Comparison of ENCODE assay signal across 31 cellular contexts in the genomic region with DNA sequence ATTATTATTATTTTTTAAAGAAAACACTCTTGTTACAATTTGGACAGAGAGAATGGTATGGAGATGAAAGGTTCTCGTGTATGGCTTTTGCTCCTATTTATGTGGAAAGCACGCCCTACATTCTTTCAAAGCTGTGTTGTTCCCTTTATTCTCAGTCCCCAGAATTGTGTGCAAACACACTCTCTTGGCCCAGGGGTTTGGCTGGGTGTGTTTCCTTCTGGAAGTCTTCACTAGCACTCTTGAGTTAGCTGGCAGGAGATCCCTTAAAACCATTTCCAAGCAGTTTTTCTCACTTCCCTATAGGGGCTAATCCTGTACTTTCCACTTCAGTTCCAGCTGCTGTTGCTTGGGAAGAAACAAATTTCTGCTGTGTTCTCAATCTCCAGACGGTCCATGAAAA. TPM values are rescaled to one million over a fixed set of nuclear protein-coding genes. Genes with fewer than 3 reads are reported as not detected.
DNase-seq lines count a peak whose midpoint lies in the region; ATAC-seq and TF ChIP-seq lines count a peak whose summit lies in the region.
"Had no signal": no experiment of that assay in that cellular context is flagged by ENCODE, and none has a peak within 500 bp of the region (broad histone marks: within the 10 kb centered on the region; RNA-seq: fewer than 3 reads in every experiment).

No MANE protein-coding gene starts in this region.

- H3K4me1 ChIP-seq in adipocyte (ENCODE audit: control insufficient read depth, insufficient read depth, low read length) (peaks cover 59% of the 10 kb centered on the region), gastroesophageal sphincter (peaks cover 2 to 89% (median 4%) of the 10 kb centered on the region in 3 donors), thoracic aorta (ENCODE audit: control insufficient read depth in 1 of 2, low read depth in 2 of 2) (peaks cover 8 to 76% of the 10 kb centered on the region in 2 donors)
- H3K4me1 ChIP-seq: testis had no signal

- TF ChIP-seq EP300 in gastroesophageal sphincter (IDR thresholded peaks at IDR 0.05): no peak

- H3K36me3 Mint-ChIP-seq in osteocyte (ENCODE audit: unreplicated experiment): peaks cover 33% of the 10 kb centered on the region
- H3K36me3 Mint-ChIP-seq: naive B cell; stimulated activated memory B cell treated with anti-CD40 and anti-IgM and Interleukin-4, amounts not matched to agents 10 μg/mL and 1 μg/mL and 100 μg/mL, for 72 hours had no signal

- H3K9me3 ChIP-seq in adipocyte (ENCODE audit: control insufficient read depth, low read length): no peaks in the 10 kb centered on the region
- no peaks in the 10 kb centered on the region for H3K9me3 ChIP-seq in gastroesophageal sphincter
- no peaks in the 10 kb centered on the region for H3K9me3 ChIP-seq in thoracic aorta
- H3K9me3 ChIP-seq: neutrophil, SK-N-SH, testis had no signal

- H3K27me3 ChIP-seq in adipocyte (replicated peaks; ENCODE audit: control insufficient read depth, insufficient read depth, low read length) (no peaks in the 10 kb centered on the region), gastroesophageal sphincter (no peaks in the 10 kb centered on the region), thoracic aorta (replicated peaks; ENCODE audit: insufficient read depth) (no peaks in the 10 kb centered on the region)
- H3K27me3 ChIP-seq: neutrophil, testis had no signal

- H3K27ac ChIP-seq in gastroesophageal sphincter (peak overlapping the region; percentile 83 to 99 (median 94)), thoracic aorta (peak overlapping the region; percentile 67 to 69)
- H3K27ac ChIP-seq: neutrophil, skin epidermis, testis had no signal

- peaks cover 79% of the 10 kb centered on the region for H3K4me1 Mint-ChIP-seq in osteocyte (ENCODE audit: unreplicated experiment)
- H3K4me1 Mint-ChIP-seq: B cell; endodermal cell; GM23338; naive B cell; stimulated activated memory B cell treated with anti-CD40 and anti-IgM and Interleukin-4, amounts not matched to agents 10 μg/mL and 1 μg/mL and 100 μg/mL, for 72 hours had no signal

- H3K36me3 ChIP-seq in adipocyte (ENCODE audit: control insufficient read depth, insufficient read depth, low read length, severe bottlenecking): peaks cover 11% of the 10 kb centered on the region
- H3K36me3 ChIP-seq in gastroesophageal sphincter: no peaks in the 10 kb centered on the region
- H3K36me3 ChIP-seq in thoracic aorta: no peaks in the 10 kb centered on the region
- H3K36me3 ChIP-seq: neutrophil had no signal

- TF ChIP-seq CTCF in gastroesophageal sphincter (IDR thresholded peaks at IDR 0.05) (no peak), osteocyte (IDR thresholded peaks at IDR 0.05) (no peak), thoracic aorta (IDR thresholded peaks at IDR 0.05) (no peak)

- no peak for TF ChIP-seq POLR2A in gastroesophageal sphincter (IDR thresholded peaks at IDR 0.05)

- H3K9ac ChIP-seq in adipocyte (ENCODE audit: low read length): peak overlapping the region; percentile 67
- H3K9ac ChIP-seq: SK-N-SH had no signal

- peaks cover 6% of the 10 kb centered on the region for H3K9me3 Mint-ChIP-seq in osteocyte (ENCODE audit: unreplicated experiment)
- H3K9me3 Mint-ChIP-seq: activated T-cell treated with anti-CD3 and anti-CD28 coated beads, Interleukin-2, amount 50 U/mL, for 72 hours; CD4-positive, alpha-beta memory T cell; dendritic cell treated with granulocyte-macrophage colony-stimulating factor and Interleukin-4, amounts not matched to agents 40 ng/mL and 50 ng/mL, for 4 days; GM23338; naive B cell; stimulated activated memory B cell treated with anti-CD40 and anti-IgM and Interleukin-4, amounts not matched to agents 10 μg/mL and 1 μg/mL and 100 μg/mL, for 72 hours had no signal

- H3K4me3 Mint-ChIP-seq in osteocyte (ENCODE audit: unreplicated experiment): no peak overlapping the region
- H3K4me3 Mint-ChIP-seq: activated T-cell treated with anti-CD3 and anti-CD28 coated beads, Interleukin-2, amount 50 U/mL, for 72 hours; B cell; CD4-positive, alpha-beta memory T cell; dendritic cell treated with granulocyte-macrophage colony-stimulating factor and Interleukin-4, amounts not matched to agents 40 ng/mL and 50 ng/mL, for 4 days; endodermal cell; GM23338; naive B cell; stimulated activated memory B cell treated with anti-CD40 and anti-IgM and Interleukin-4, amounts not matched to agents 10 μg/mL and 1 μg/mL and 100 μg/mL, for 72 hours had no signal

- DNase-seq in adipocyte (ENCODE audit: low read depth) (no peak), osteocyte (ENCODE audit: extremely low spot score, unreplicated experiment) (no peak), thoracic aorta (ENCODE audit: low spot score) (no peak), NCI-H2029 (lab: John Stamatoyannopoulos, UW) (no peak), foreskin melanocyte (no peak), retina (no peak)
- DNase-seq: ACHN; activated CD4-positive, CD25-positive, alpha-beta regulatory T cell; activated T-cell treated with anti-CD3 and anti-CD28 coated beads, Interleukin-2, amount 50 U/mL, for 72 hours; CD4-positive, alpha-beta memory T cell; central memory CD4-positive, alpha-beta T cell; endodermal cell; KBM-7; naive B cell; NCI-H1092; NCI-H187; NCI-H2171 treated with DMSO at 0.1 percent for 48 hours; NCI-H510A treated with DMSO at 0.1 percent for 48 hours; NK-92 treated with Interleukin-12 subunit alpha and Interleukin-12 subunit beta, amount 100 ng/mL, for 24 hours; PC-3; SK-N-SH; testis had no signal

- H3K27me3 Mint-ChIP-seq in osteocyte (ENCODE audit: unreplicated experiment): no peaks in the 10 kb centered on the region
- H3K27me3 Mint-ChIP-seq: B cell; CD4-positive, alpha-beta memory T cell; dendritic cell treated with granulocyte-macrophage colony-stimulating factor and Interleukin-4, amounts not matched to agents 40 ng/mL and 50 ng/mL, for 4 days; progenitor cell of endocrine pancreas; stimulated activated memory B cell treated with anti-CD40 and anti-IgM and Interleukin-4, amounts not matched to agents 10 μg/mL and 1 μg/mL and 100 μg/mL, for 72 hours had no signal

- WGBS in gastroesophageal sphincter (ENCODE audit: low coverage in 1 of 2), 2 donors: 14 to 29% methylated on average over 1 to 3 of the region's 3 CpGs

- ATAC-seq in gastroesophageal sphincter (peak; percentile 72), thoracic aorta (ENCODE audit: insufficient number of reproducible peaks, low FRiP score, low read depth) (no peak)
- ATAC-seq: activated T-cell treated with anti-CD3 and anti-CD28 coated beads, Interleukin-2, amount 50 U/mL, for 72 hours; esophagus mucosa; GM23338; PC-3; stimulated activated memory B cell treated with anti-CD40 and anti-IgM and Interleukin-4, amounts not matched to agents 10 μg/mL and 1 μg/mL and 100 μg/mL, for 72 hours had no signal

- H3K27ac Mint-ChIP-seq in osteocyte (ENCODE audit: unreplicated experiment): peak overlapping the region; percentile 83
- H3K27ac Mint-ChIP-seq: activated T-cell treated with anti-CD3 and anti-CD28 coated beads, Interleukin-2, amount 50 U/mL, for 72 hours; B cell; CD4-positive, alpha-beta memory T cell; dendritic cell treated with granulocyte-macrophage colony-stimulating factor and Interleukin-4, amounts not matched to agents 40 ng/mL and 50 ng/mL, for 4 days; endodermal cell; GM23338; naive B cell; progenitor cell of endocrine pancreas; stimulated activated memory B cell treated with anti-CD40 and anti-IgM and Interleukin-4, amounts not matched to agents 10 μg/mL and 1 μg/mL and 100 μg/mL, for 72 hours had no signal

- H3K4me3 ChIP-seq in adipocyte (ENCODE audit: low read length) (no peak overlapping the region), gastroesophageal sphincter (no peak overlapping the region), thoracic aorta (no peak overlapping the region)
- H3K4me3 ChIP-seq: GM23338, skin epidermis, testis had no signal

RNA-seq across cellular contexts. Expression of a gene that starts 35.1 kb away (rescaled TPM):
- total RNA-seq in gastroesophageal sphincter: 1,000 to 10,000 TPM; 2,495 to 4,363 (median 3,004) TPM
- 1,613 and 1,725 TPM in 2 replicates for total RNA-seq in osteocyte
- 1,000 to 10,000 TPM; 1,134 to 3,147 TPM for total RNA-seq in thoracic aorta
